Comparison of ENCODE assay signal across 14 cellular contexts in the genomic region with DNA sequence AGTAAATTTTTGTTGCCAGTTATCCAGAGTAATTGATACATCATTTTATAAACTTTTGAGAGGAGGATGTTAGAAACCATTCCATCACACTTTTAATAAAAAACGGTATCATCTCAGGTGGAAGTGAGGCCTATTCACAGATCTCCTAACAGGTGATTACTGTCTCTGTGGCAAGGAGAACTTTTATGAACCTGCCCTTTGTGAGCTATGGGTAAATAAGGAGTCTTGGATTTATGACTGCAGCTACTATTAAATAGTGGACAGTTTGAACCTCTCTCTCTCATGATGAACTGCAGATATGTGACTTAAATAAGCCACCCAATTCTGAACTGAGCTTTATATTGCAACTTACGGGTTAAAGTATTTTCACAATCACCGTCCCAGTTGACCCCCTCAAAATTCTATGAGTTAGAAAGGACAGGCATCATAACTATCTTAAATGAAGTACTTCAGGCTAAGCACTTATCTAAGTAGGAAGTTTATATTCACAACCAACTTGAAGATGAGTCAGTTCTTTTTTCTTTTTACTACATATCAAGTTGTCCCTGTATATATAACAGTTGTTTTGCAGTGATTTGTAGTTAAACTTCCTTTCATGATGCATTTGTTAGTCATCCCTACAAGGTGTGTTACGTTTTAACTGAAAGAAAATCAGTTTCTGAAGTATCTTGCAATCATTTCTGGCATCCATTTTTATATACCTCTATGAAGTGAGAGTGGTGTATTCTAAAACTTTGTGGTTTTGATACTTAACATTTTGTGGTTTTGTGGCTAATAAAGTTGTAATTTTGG. TPM values are rescaled to one million over a fixed set of nuclear protein-coding genes. Genes with fewer than 3 reads are reported as not detected.
DNase-seq lines count a peak whose midpoint lies in the region; ATAC-seq, FAIRE-seq and TF ChIP-seq lines count a peak whose summit lies in the region.
"Had no signal": no experiment of that assay in that cellular context is flagged by ENCODE, and none has a peak within 500 bp of the region (broad histone marks: within the 10 kb centered on the region; RNA-seq: fewer than 3 reads in every experiment).

No MANE protein-coding gene starts in this region.

- FAIRE-seq in A549 (lab: Jason Lieb, UNC) (peak; percentile 36), GM19239 (lab: Jason Lieb, UNC) (peak; percentile 45)

- H3K4me3 ChIP-seq in A549, result no peak overlapping the region
- no peak overlapping the region for H3K4me3 ChIP-seq in RWPE2 (ENCODE audit: severe bottlenecking)
- H3K4me3 ChIP-seq in fibroblast of mammary gland (ENCODE audit: control insufficient read depth, low read depth, low read length), result no peak overlapping the region

- H3K4me1 ChIP-seq in A549 (peaks cover 21% of the 10 kb centered on the region), RWPE2 (ENCODE audit: insufficient read depth, poor library complexity, severe bottlenecking) (peaks cover 22% of the 10 kb centered on the region)

- ATAC-seq in A549 (peak in 1 of 2 experiments; percentile 36; a peak in 3 of 6 replicates), RWPE2 (ENCODE audit: low read depth) (peak; percentile 94), GM21737 (IDR thresholded peaks at IDR 0.05; ENCODE audit: unreplicated experiment) (no peak)
- ATAC-seq: left lobe of liver, T-helper 17 cell had no signal

- peak overlapping the region; percentile 17 for H3K4me2 ChIP-seq in A549

- TF ChIP-seq RAD21 in A549 (conservative IDR thresholded peaks at IDR 0.05 in 1 of 2, IDR thresholded peaks at IDR 0.05 in 1 of 2), result no peak

- CTCF ChIA-PET in A549 (lab: Yijun Ruan, JAX) (interaction anchor here (1.3 to 2.7 kb wide), 2 partner anchors 24 to 45 kb away, joined by 3 to 6 read pairs; no protein-coding TSS in a partner anchor), HEK293T (lab: Yijun Ruan, JAX) (interaction anchor here (1.0 kb wide), 1 partner anchor 47 kb away, joined by 3 read pairs; no protein-coding TSS in a partner anchor)

- H3K27me3 ChIP-seq in RWPE2 (ENCODE audit: insufficient read depth, poor library complexity, severe bottlenecking), result no peaks in the 10 kb centered on the region
- H3K27me3 ChIP-seq: brain microvascular endothelial cell, neutrophil had no signal

- peaks cover 4% of the 10 kb centered on the region; the same call in 1 of the 2 replicates for H3K36me3 ChIP-seq in RWPE2 (ENCODE audit: low read depth)
- H3K36me3 ChIP-seq: brain microvascular endothelial cell had no signal

- H3K27ac ChIP-seq in A549 (no peak overlapping the region), RWPE2 (ENCODE audit: poor library complexity, severe bottlenecking) (peak overlapping the region; percentile 75)
- H3K27ac ChIP-seq: brain microvascular endothelial cell, C4-2B, neutrophil had no signal

- H3K9me3 ChIP-seq in A549 (no peaks in the 10 kb centered on the region), RWPE2 (ENCODE audit: severe bottlenecking) (no peaks in the 10 kb centered on the region)
- H3K9me3 ChIP-seq: neutrophil had no signal

- POLR2A ChIA-PET in A549 (lab: Yijun Ruan, JAX), result no interaction called here
- POLR2A ChIA-PET in HEK293T (lab: Yijun Ruan, JAX), result no interaction called here

- TF ChIP-seq POLR2A in A549 (IDR thresholded peaks at IDR 0.05; ENCODE audit: low read length), result no peak

- no peak for TF ChIP-seq EP300 in A549 (IDR thresholded peaks at IDR 0.05)

- 61% methylated on average over 4 of the region's 4 CpGs for WGBS in A549 (ENCODE audit: missing lambda C conversion rate)

- DNase-seq in A549 (ENCODE audit: low read depth in 1 of 2, low spot score in 1 of 2), result no peak
- no peak for DNase-seq in GM19239 (ENCODE audit: insufficient read length, low spot score)
- no peak for DNase-seq in RWPE2 (ENCODE audit: low spot score)
- DNase-seq in fibroblast of mammary gland (ENCODE audit: low read depth), result peak; percentile 74
- no peak for DNase-seq in HEK293T (ENCODE audit: extremely low spot score)
- no peak for DNase-seq in DMS79 (lab: John Stamatoyannopoulos, UW)
- DNase-seq in iPS-NIHi11 (ENCODE audit: low spot score), result no peak
- DNase-seq: brain microvascular endothelial cell, NCI-H1436, T-helper 17 cell had no signal

- TF ChIP-seq CTCF in A549 (IDR thresholded peaks at IDR 0.05) (no peak), RWPE2 (IDR thresholded peaks at IDR 0.05; ENCODE audit: poor library complexity, severe bottlenecking) (no peak), fibroblast of mammary gland (conservative IDR thresholded peaks at IDR 0.05; ENCODE audit: control insufficient read depth, insufficient read depth, low read depth, low read length) (no peak)

TF ChIP-seq in A549, 52 proteins besides CTCF, POLR2A, EP300 and RAD21:
- no peak for TF ChIP-seq NFE2L2 (conservative IDR thresholded peaks at IDR 0.05; ENCODE audit: low read length)

TF ChIP-seq in HEK293T, 16 proteins besides CTCF, POLR2A, EP300 and RAD21:
- TF ChIP-seq CTBP1 (IDR thresholded peaks at IDR 0.05; ENCODE audit: borderline replicate concordance) (no peak), SP1 (IDR thresholded peaks at IDR 0.05) (no peak), L3MBTL2 (conservative IDR thresholded peaks at IDR 0.05) (no peak), HDGF (IDR thresholded peaks at IDR 0.05; ENCODE audit: borderline replicate concordance) (no peak), FOXA1 (IDR thresholded peaks at IDR 0.05) (no peak), ZNF384 (IDR thresholded peaks at IDR 0.05) (no peak), BHLHE40 (IDR thresholded peaks at IDR 0.05; ENCODE audit: borderline replicate concordance) (no peak), FOXM1 (IDR thresholded peaks at IDR 0.05; ENCODE audit: borderline replicate concordance) (no peak), FOXK2 (IDR thresholded peaks at IDR 0.05) (no peak), LEF1 (IDR thresholded peaks at IDR 0.05; ENCODE audit: borderline replicate concordance) (no peak), ELF4 (IDR thresholded peaks at IDR 0.05) (no peak), SUZ12 (IDR thresholded peaks at IDR 0.05) (no peak), TARDBP (IDR thresholded peaks at IDR 0.05) (no peak), NFRKB (IDR thresholded peaks at IDR 0.05) (no peak), PKNOX1 (IDR thresholded peaks at IDR 0.05) (no peak), ARNT (IDR thresholded peaks at IDR 0.05) (no peak)

RNA-seq across cellular contexts. Expression of gene ZFAND6, which starts 45.9 kb away (rescaled TPM):
- polyA plus RNA-seq in A549 (2011; rRNA removed), result 271 and 307 TPM in 2 replicates
- polyA plus RNA-seq in A549 (2012; cell fraction: cytosol; rRNA removed), result 96.5 and 124 TPM in 2 replicates
- 55.1 and 65.0 TPM in 2 replicates for polyA plus RNA-seq in A549 (2012; cell fraction: nucleus; rRNA removed)
- polyA plus RNA-seq in A549 (2017; fragmentation: RNase III; extraction: RNeasy Plus Mini Kit Qiagen cat#74134 plus additional on column Dnase treatment), result 138 to 159 TPM (median 152 TPM) in 3 replicates
- polyA minus RNA-seq in A549 (2011; rRNA and poly(A)+ RNA removed), result 93.8 and 119 TPM in 2 replicates

RNA-seq across cellular contexts. Expression of gene FAH, which starts 47.4 kb away (rescaled TPM):
- polyA plus RNA-seq in A549 (2011; rRNA removed) (31.8 and 31.9 TPM in 2 replicates), A549 (2017; fragmentation: RNase III; extraction: RNeasy Plus Mini Kit Qiagen cat#74134 plus additional on column Dnase treatment) (27.3 to 32.9 TPM (median 27.6 TPM) in 3 replicates)
- 34.9 and 37.7 TPM in 2 replicates for polyA plus RNA-seq in A549 (2012; cell fraction: cytosol; rRNA removed)
- polyA plus RNA-seq in A549 (2012; cell fraction: nucleus; rRNA removed), result 36.1 and 37.1 TPM in 2 replicates
- 66.2 and 77.1 TPM in 2 replicates for polyA minus RNA-seq in A549 (2011; rRNA and poly(A)+ RNA removed)
